Comparison of ENCODE assay signal across 14 cellular contexts in genomic region chr4:140342620-140343019, GRCh38. TPM values are rescaled to one million over a fixed set of nuclear protein-coding genes. Genes with fewer than 3 reads are reported as not detected.
DNase-seq lines count a peak whose midpoint lies in the region; ATAC-seq and TF ChIP-seq lines count a peak whose summit lies in the region.
"Had no signal": no experiment of that assay in that cellular context is flagged by ENCODE, and none has a peak within 500 bp of the region (broad histone marks: within the 10 kb centered on the region; RNA-seq: fewer than 3 reads in every experiment).

No MANE protein-coding gene starts in this region.

- H3K4me1 ChIP-seq in HCT116 (ENCODE audit: control insufficient read depth in 1 of 2, insufficient read depth in 2 of 2, low read length in 2 of 2) (peaks cover 2 to 7% of the 10 kb centered on the region in 2 experiments; a peak in 3 of 4 replicates), hepatocyte (ENCODE audit: insufficient read depth) (peaks cover 2% of the 10 kb centered on the region)

- intact Hi-C loops in HCT116 (cut with micrococcal nuclease) = no loop called here
- intact Hi-C loops in Calu3 (cut with micrococcal nuclease; ENCODE audit: unreplicated experiment) = loop anchor here (5.0 kb wide), 1 partner anchor 330 kb away; no protein-coding TSS in a partner anchor

- H3K36me3 ChIP-seq in HCT116 (ENCODE audit: control insufficient read depth in 1 of 2, insufficient read depth in 2 of 2, low read length in 2 of 2) = no peaks in the 10 kb centered on the region
- H3K36me3 ChIP-seq in hepatocyte (replicated peaks; ENCODE audit: insufficient read depth, low read depth) = no peaks in the 10 kb centered on the region

- H3K36me3 Mint-ChIP-seq in Calu3 (ENCODE audit: insufficient read depth, unreplicated experiment) = peaks cover 24% of the 10 kb centered on the region

- ATAC-seq in HCT116 = no peak
- ATAC-seq in HG02981 (IDR thresholded peaks at IDR 0.05; ENCODE audit: unreplicated experiment) = no peak
- ATAC-seq: K562 had no signal

- RAD21 ChIA-PET in HCT116 (lab: Charles Lee; ENCODE audit: low non-redundant PET in 1 of 2, low total read pairs in 2 of 2, uncharacterized antibody in 2 of 2, unreplicated experiment in 2 of 2) = no interaction called here

- H2AFZ ChIP-seq in HCT116 (ENCODE audit: low read depth, low read length, poor library complexity, severe bottlenecking) (peak overlapping the region; percentile 93), hepatocyte (no peak overlapping the region)

- no peak for TF ChIP-seq POLR2A in HCT116 (IDR thresholded peaks at IDR 0.05; ENCODE audit: borderline replicate concordance, extremely low read depth, insufficient read depth, insufficient read length)

- no peaks in the 10 kb centered on the region for H3K27me3 Mint-ChIP-seq in Calu3 (ENCODE audit: unreplicated experiment)

- H3K9me3 Mint-ChIP-seq in Calu3 (ENCODE audit: low read depth, unreplicated experiment) = no peaks in the 10 kb centered on the region
- H3K9me3 Mint-ChIP-seq: CD4-positive, alpha-beta T cell had no signal

- H3K4me2 ChIP-seq in HCT116 (ENCODE audit: low read length) = no peak overlapping the region
- H3K4me2 ChIP-seq in hepatocyte = peak overlapping the region; percentile 63

- TF ChIP-seq CTCF in HCT116 (IDR thresholded peaks at IDR 0.05 in 2 of 3, conservative IDR thresholded peaks at IDR 0.05 in 1 of 3; ENCODE audit: borderline replicate concordance in 1 of 3, insufficient read depth in 1 of 3, low read depth in 2 of 3, low read length in 2 of 3) (no peak), hepatocyte (IDR thresholded peaks at IDR 0.05; ENCODE audit: poor library complexity) (no peak), Calu3 (IDR thresholded peaks at IDR 0.05; ENCODE audit: unreplicated experiment) (no peak)

- no peak overlapping the region for H3K27ac Mint-ChIP-seq in Calu3 (ENCODE audit: unreplicated experiment)
- H3K27ac Mint-ChIP-seq: B cell; CD4-positive, alpha-beta T cell had no signal

- no peak overlapping the region for H3K27ac ChIP-seq in HCT116 (ENCODE audit: low read depth, low read length)
- peak overlapping the region; percentile 70 for H3K27ac ChIP-seq in hepatocyte

- no peak overlapping the region for H3K9ac ChIP-seq in HCT116 (ENCODE audit: low read length)

- H3K9me3 ChIP-seq in HCT116 (ENCODE audit: control insufficient read depth in 1 of 2, insufficient read depth in 1 of 2, low read depth in 1 of 2, low read length in 2 of 2) = no peaks in the 10 kb centered on the region
- no peaks in the 10 kb centered on the region for H3K9me3 ChIP-seq in hepatocyte (ENCODE audit: low read depth)

- peak; percentile 31 for DNase-seq in NCI-H146 (lab: John Stamatoyannopoulos, UW)
- no peak for DNase-seq in NCI-H146 treated with DMSO at 0.1 percent for 48 hours (lab: John Stamatoyannopoulos, UW; ENCODE audit: unreplicated experiment)
- DNase-seq in HCT116 (ENCODE audit: low read depth, low spot score) = no peak
- DNase-seq in hepatocyte (ENCODE audit: low spot score) = no peak
- DNase-seq in Calu3 = no peak
- DNase-seq in stimulated activated CD4-positive, alpha-beta T cell treated with anti-CD3 and anti-CD28 coated beads, Interleukin-4, amount 100 ng/mL, for 24 hours = no peak
- DNase-seq: C1 segment of cervical spinal cord; CD4-positive, alpha-beta T cell; DND-41; GDM1; HCEC 1CT had no signal

- 91% methylated on average over 1 of the region's 1 CpG for WGBS in hepatocyte (ENCODE audit: low lambda C conversion rate, missing lambda C conversion rate)

- H3K4me3 ChIP-seq in HCT116 (replicated peaks in 1 of 2; ENCODE audit: low read depth in 1 of 2, low read length in 2 of 2) (no peak overlapping the region), hepatocyte (no peak overlapping the region)
- H3K4me3 ChIP-seq: K562 had no signal

- H3K4me1 Mint-ChIP-seq in Calu3 (ENCODE audit: low read depth, unreplicated experiment) = peaks cover 18% of the 10 kb centered on the region

- POLR2A ChIA-PET in HCT116 (lab: Charles Lee) = no interaction called here

- H3K27me3 ChIP-seq in HCT116 (ENCODE audit: insufficient read depth, low read length) (no peaks in the 10 kb centered on the region), hepatocyte (no peaks in the 10 kb centered on the region)

- CTCF ChIA-PET in HCT116 (lab: Charles Lee) = interaction anchor here (1.4 to 3.0 kb wide), 2 partner anchors 12 to 18 kb away, joined by 5 to 13 read pairs; no protein-coding TSS in a partner anchor
- CTCF ChIA-PET in Calu3 (lab: Charles Lee) = interaction anchor here (1.0 to 2.9 kb wide), 3 partner anchors 12 to 22 kb away, joined by 3 to 10 read pairs (median 5); no protein-coding TSS in a partner anchor

- H3K4me3 Mint-ChIP-seq in Calu3 (ENCODE audit: low read depth, unreplicated experiment) = no peak overlapping the region
- H3K4me3 Mint-ChIP-seq: B cell; CD4-positive, alpha-beta T cell had no signal

- no peaks in the 10 kb centered on the region for H3K79me2 ChIP-seq in HCT116 (ENCODE audit: insufficient read depth, low read length)
- H3K79me2 ChIP-seq in hepatocyte = peaks cover 11% of the 10 kb centered on the region

- no peaks in the 10 kb centered on the region for H3K9me2 ChIP-seq in HCT116 (ENCODE audit: insufficient read depth)
- H3K9me2 ChIP-seq in hepatocyte (replicated peaks; ENCODE audit: insufficient read depth) = no peaks in the 10 kb centered on the region

- TF ChIP-seq RAD21 in HCT116 (IDR thresholded peaks at IDR 0.05; ENCODE audit: low read depth) = no peak

- BruUV-seq in HCT116 (replicated peaks; lab: Mats Ljungman, UMichigan) = no TSS peak
- BruUV-seq in Calu3 (replicated peaks; lab: Mats Ljungman, UMichigan) = no TSS peak

- H4K20me1 ChIP-seq in HCT116 (ENCODE audit: insufficient read depth) (no peaks in the 10 kb centered on the region), hepatocyte (ENCODE audit: insufficient read depth, poor library complexity, severe bottlenecking) (no peaks in the 10 kb centered on the region)

TF ChIP-seq in HCT116, 20 proteins besides CTCF, POLR2A, EP300 and RAD21:
- TF ChIP-seq ATF3 (IDR thresholded peaks at IDR 0.05) (no peak), YY1 (IDR thresholded peaks at IDR 0.05; ENCODE audit: extremely low read depth, insufficient replicate concordance, low read depth, low read length) (no peak), EZH2 (IDR thresholded peaks at IDR 0.05) (no peak), EZH2phosphoT487 (IDR thresholded peaks at IDR 0.05; ENCODE audit: borderline replicate concordance) (no peak), FOSL1 (IDR thresholded peaks at IDR 0.05; ENCODE audit: low read depth) (no peak), MAX (IDR thresholded peaks at IDR 0.05) (no peak), SRF (IDR thresholded peaks at IDR 0.05; ENCODE audit: low read depth) (no peak), CBX3 (IDR thresholded peaks at IDR 0.05; ENCODE audit: low read depth) (no peak)

RNA-seq across cellular contexts. Expression of gene SCOC, which starts 30.8 kb away (rescaled TPM):
- total RNA-seq in HCT116 (2021; ENCODE audit: unreplicated experiment) (52.2 TPM), hepatocyte (135 and 136 TPM in 2 replicates), Calu3 (2022) (59.4 and 70.1 TPM in 2 replicates)
- polyA plus RNA-seq in HCT116 (2012) = 12.5 and 18.7 TPM in 2 replicates
- 79.6 and 82.1 TPM in 2 replicates for polyA plus RNA-seq in hepatocyte
